25 cellular contexts compared by ENCODE assay signal in the genomic region with DNA sequence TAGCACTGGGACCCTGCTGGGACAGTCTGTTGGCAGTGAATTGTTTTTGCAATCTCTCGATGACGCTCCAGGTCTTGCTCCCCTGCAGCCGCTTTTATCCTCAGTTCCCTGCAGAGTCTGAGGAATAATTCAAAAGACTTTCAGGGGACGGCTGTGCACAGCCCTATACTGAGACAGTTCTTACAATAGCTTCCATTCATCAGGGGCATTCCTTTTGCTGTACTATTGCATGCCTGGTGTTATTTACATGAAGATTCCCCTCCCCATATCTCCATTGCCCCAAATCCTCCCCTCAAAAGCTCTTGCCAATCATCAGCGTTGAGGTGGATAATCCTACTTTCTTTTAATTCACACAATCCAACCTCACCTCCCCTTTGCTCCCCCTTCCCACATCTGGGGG.
"Had no signal": no experiment of that assay in that cellular context is flagged by ENCODE, and none has a peak within 500 bp of the region (broad histone marks: within the 10 kb centered on the region; RNA-seq: fewer than 3 reads in every experiment).

No MANE protein-coding gene starts in this region.

- H3K27me3 Mint-ChIP-seq: naive B cell; stimulated activated memory B cell treated with anti-CD40 and anti-IgM and Interleukin-4, amounts not matched to agents 10 μg/mL and 1 μg/mL and 100 μg/mL, for 72 hours; stimulated activated naive CD8-positive, alpha-beta T cell treated with anti-CD3 and anti-CD28 coated beads, Interleukin-15, Interleukin-2, amounts not matched to agents 100 ng/mL and 50 ng/mL, for 24 hours had no signal

- H3K4me1 ChIP-seq: colonic mucosa, gastrocnemius medialis, left lung, lower lobe of right lung, prostate gland, right lobe of liver, spleen, uterus had no signal

- H3K36me3 Mint-ChIP-seq: stimulated activated memory B cell treated with anti-CD40 and anti-IgM and Interleukin-4, amounts not matched to agents 10 μg/mL and 1 μg/mL and 100 μg/mL, for 72 hours had no signal

- H3K27me3 ChIP-seq: colonic mucosa, gastrocnemius medialis, left lung, ovary, right lobe of liver, spleen, upper lobe of left lung, uterus had no signal

- FAIRE-seq: endometrium, keratinocyte had no signal

- H3K4me1 Mint-ChIP-seq: naive B cell; nephron; stimulated activated memory B cell treated with anti-CD40 and anti-IgM and Interleukin-4, amounts not matched to agents 10 μg/mL and 1 μg/mL and 100 μg/mL, for 72 hours had no signal

- ATAC-seq: esophagus mucosa; gastrocnemius medialis; left lung; lower lobe of right lung; right lobe of liver; stimulated activated memory B cell treated with anti-CD40 and anti-IgM and Interleukin-4, amounts not matched to agents 10 μg/mL and 1 μg/mL and 100 μg/mL, for 72 hours had no signal

- H3K27ac ChIP-seq: colonic mucosa, gastrocnemius medialis, left lung, lower lobe of right lung, ovary, prostate gland, right lobe of liver, spleen, tibial artery, upper lobe of left lung, uterus had no signal

- H3K27ac Mint-ChIP-seq: naive B cell; nephron; stimulated activated memory B cell treated with anti-CD40 and anti-IgM and Interleukin-4, amounts not matched to agents 10 μg/mL and 1 μg/mL and 100 μg/mL, for 72 hours; stimulated activated naive CD8-positive, alpha-beta T cell treated with anti-CD3 and anti-CD28 coated beads, Interleukin-15, Interleukin-2, amounts not matched to agents 100 ng/mL and 50 ng/mL, for 24 hours had no signal

- H3K9me3 Mint-ChIP-seq: nephron; stimulated activated naive CD8-positive, alpha-beta T cell treated with anti-CD3 and anti-CD28 coated beads, Interleukin-15, Interleukin-2, amounts not matched to agents 100 ng/mL and 50 ng/mL, for 24 hours had no signal

- H3K4me3 Mint-ChIP-seq: naive B cell; nephron; stimulated activated memory B cell treated with anti-CD40 and anti-IgM and Interleukin-4, amounts not matched to agents 10 μg/mL and 1 μg/mL and 100 μg/mL, for 72 hours; stimulated activated naive CD8-positive, alpha-beta T cell treated with anti-CD3 and anti-CD28 coated beads, Interleukin-15, Interleukin-2, amounts not matched to agents 100 ng/mL and 50 ng/mL, for 24 hours had no signal

- H3K4me3 ChIP-seq: colonic mucosa, gastrocnemius medialis, left lung, lower lobe of right lung, ovary, prostate gland, right lobe of liver, spleen, tibial artery, upper lobe of left lung, uterus had no signal

- H3K9me3 ChIP-seq: colonic mucosa, gastrocnemius medialis, left lung, lower lobe of right lung, ovary, prostate gland, right lobe of liver, spleen, tibial artery, upper lobe of left lung, uterus had no signal

- DNase-seq: colonic mucosa; effector CD8-positive, alpha-beta T cell; gastrocnemius medialis; glutamatergic neuron; left lung; lower lobe of right lung; mesenchymal stem cell; midbrain; naive B cell; ovary; right lobe of liver; spleen; stimulated activated CD4-positive, alpha-beta T cell treated with anti-CD3 and anti-CD28 coated beads, Interleukin-15, amount 100 ng/mL, for 24 hours; stimulated activated CD4-positive, alpha-beta T cell treated with anti-CD3 and anti-CD28 coated beads, Interleukin-1b, Interleukin-23, amount 100 ng/mL, for 48 hours; stimulated activated CD4-positive, alpha-beta T cell treated with anti-CD3 and anti-CD28 coated beads, Interleukin-4, amount 100 ng/mL, for 24 hours; tibial artery; upper lobe of left lung; uterus had no signal

- H3K36me3 ChIP-seq: colonic mucosa, gastrocnemius medialis, left lung, lower lobe of right lung, ovary, prostate gland, right lobe of liver, spleen, tibial artery, upper lobe of left lung, uterus had no signal
